ENCODE assay signal across 31 cellular contexts in genomic region chr5:11733185-11733839, GRCh38.
"Had no signal": no experiment of that assay in that cellular context is flagged by ENCODE, and none has a peak within 500 bp of the region (broad histone marks: within the 10 kb centered on the region; RNA-seq: fewer than 3 reads in every experiment).

No MANE protein-coding gene starts in this region.

- DNase-seq: activated B cell treated with CpG ODN at 0.5 μM for 24 hours; activated CD4-positive, alpha-beta T cell treated with anti-CD3 and anti-CD28 coated beads for 1 hour; activated CD4-positive, alpha-beta T cell treated with anti-CD3 and anti-CD28 coated beads, Interleukin-2, amount 10 ng/mL, durations not matched to agents 24 days and 14 days; activated CD4-positive, alpha-beta T cell treated with anti-CD3 and anti-CD28 coated beads, Interleukin-2, amount 50 U/mL, for 48 hours; activated CD8-positive, alpha-beta memory T cell treated with anti-CD3 and anti-CD28 coated beads, Interleukin-2, amount 10 ng/mL, durations not matched to agents 7 days and 5 days; activated effector memory CD4-positive, alpha-beta T cell treated with Interleukin-2 at 50 U/mL for 16 hours; activated naive CD4-positive, alpha-beta T cell; activated T-cell treated with anti-CD3 and anti-CD28 coated beads, Interleukin-2, amount 50 U/mL, for 24 hours; amygdala; brain microvascular endothelial cell; KG1; MG63; MV-4-11; NCI-H1092 treated with DMSO at 0.1 percent for 48 hours; NCI-H1417 treated with DMSO at 0.1 percent for 48 hours; NCI-H1694; NCI-H2029; NCI-H2107; NCI-H345; NCI-H510A; NCI-H526 treated with DMSO at 0.1 percent for 48 hours; NK-92 treated with Interleukin-12 subunit alpha and Interleukin-12 subunit beta, amount 100 ng/mL, for 24 hours; OCI-M1; Peyer's patch; Right ventricle myocardium superior; T-helper 9 cell had no signal

- H3K9me3 ChIP-seq: MG63, Peyer's patch had no signal

- H3K9me3 Mint-ChIP-seq: activated B cell treated with CpG ODN at 0.5 μM for 24 hours; activated CD4-positive, alpha-beta T cell treated with anti-CD3 and anti-CD28 coated beads, Interleukin-2, amount 10 ng/mL, durations not matched to agents 24 days and 14 days; T-helper 1 cell treated with Interleukin-12 subunit alpha and Interleukin-12 subunit beta and Interleukin-4 antibody, amounts not matched to agents 30 μg/mL and 1 μg/mL, for 36 hours had no signal

- H3K27me3 ChIP-seq: brain microvascular endothelial cell, cardiac muscle cell, MG63, Peyer's patch had no signal

- H3K4me1 ChIP-seq: Peyer's patch had no signal

- H3K27ac Mint-ChIP-seq: activated B cell treated with CpG ODN at 0.5 μM for 24 hours; activated CD4-positive, alpha-beta T cell treated with anti-CD3 and anti-CD28 coated beads, Interleukin-2, amount 10 ng/mL, durations not matched to agents 24 days and 14 days; activated CD8-positive, alpha-beta memory T cell treated with anti-CD3 and anti-CD28 coated beads, Interleukin-2, amount 10 ng/mL, durations not matched to agents 7 days and 5 days; activated naive CD8-positive, alpha-beta T cell; activated T-cell treated with anti-CD3 and anti-CD28 coated beads, Interleukin-2, amount 50 U/mL, for 24 hours; activated T-helper 1 cell treated with anti-CD3 and anti-CD28 coated beads, Interleukin-12 subunit alpha, Interleukin-12 subunit beta, Interleukin-2, Interleukin-4 antibody, amounts not matched to agents 30 ng/mL and 10 ng/mL and 1 ng/mL, durations not matched to agents 14 hours and 24 hours and 36 hours; T-helper 1 cell treated with Interleukin-12 subunit alpha and Interleukin-12 subunit beta and Interleukin-4 antibody, amounts not matched to agents 30 μg/mL and 1 μg/mL, for 36 hours had no signal

- H3K4me3 Mint-ChIP-seq: activated B cell treated with CpG ODN at 0.5 μM for 24 hours; activated CD4-positive, alpha-beta T cell treated with anti-CD3 and anti-CD28 coated beads, Interleukin-2, amount 10 ng/mL, durations not matched to agents 24 days and 14 days; activated CD8-positive, alpha-beta memory T cell treated with anti-CD3 and anti-CD28 coated beads, Interleukin-2, amount 10 ng/mL, durations not matched to agents 7 days and 5 days; activated naive CD8-positive, alpha-beta T cell; activated T-cell treated with anti-CD3 and anti-CD28 coated beads, Interleukin-2, amount 50 U/mL, for 24 hours; activated T-helper 1 cell treated with anti-CD3 and anti-CD28 coated beads, Interleukin-12 subunit alpha, Interleukin-12 subunit beta, Interleukin-2, Interleukin-4 antibody, amounts not matched to agents 30 ng/mL and 10 ng/mL and 1 ng/mL, durations not matched to agents 14 hours and 24 hours and 36 hours; T-helper 1 cell treated with Interleukin-12 subunit alpha and Interleukin-12 subunit beta and Interleukin-4 antibody, amounts not matched to agents 30 μg/mL and 1 μg/mL, for 36 hours had no signal

- H3K27me3 Mint-ChIP-seq: activated B cell treated with CpG ODN at 0.5 μM for 24 hours; activated CD4-positive, alpha-beta T cell treated with anti-CD3 and anti-CD28 coated beads, Interleukin-2, amount 10 ng/mL, durations not matched to agents 24 days and 14 days; activated CD8-positive, alpha-beta memory T cell treated with anti-CD3 and anti-CD28 coated beads, Interleukin-2, amount 10 ng/mL, durations not matched to agents 7 days and 5 days; activated naive CD8-positive, alpha-beta T cell; activated T-cell treated with anti-CD3 and anti-CD28 coated beads, Interleukin-2, amount 50 U/mL, for 24 hours had no signal

- H3K4me3 ChIP-seq: cardiac muscle cell, MG63, Peyer's patch had no signal

- H3K36me3 ChIP-seq: brain microvascular endothelial cell, cardiac muscle cell, MG63, Peyer's patch had no signal

- H3K36me3 Mint-ChIP-seq: activated CD8-positive, alpha-beta memory T cell treated with anti-CD3 and anti-CD28 coated beads, Interleukin-2, amount 10 ng/mL, durations not matched to agents 7 days and 5 days; activated naive CD8-positive, alpha-beta T cell had no signal

- H3K27ac ChIP-seq: brain microvascular endothelial cell, cardiac muscle cell, Peyer's patch, RWPE1 had no signal

- H3K4me1 Mint-ChIP-seq: activated B cell treated with CpG ODN at 0.5 μM for 24 hours; activated CD4-positive, alpha-beta T cell treated with anti-CD3 and anti-CD28 coated beads, Interleukin-2, amount 10 ng/mL, durations not matched to agents 24 days and 14 days; activated CD8-positive, alpha-beta memory T cell treated with anti-CD3 and anti-CD28 coated beads, Interleukin-2, amount 10 ng/mL, durations not matched to agents 7 days and 5 days had no signal

- ATAC-seq: activated CD8-positive, alpha-beta memory T cell treated with anti-CD3 and anti-CD28 coated beads, Interleukin-2, amount 10 ng/mL, durations not matched to agents 7 days and 5 days had no signal
